ENCODE assay signal across 25 cellular contexts in genomic region chr11:96778272-96778671, GRCh38.
"Had no signal": no experiment of that assay in that cellular context is flagged by ENCODE, and none has a peak within 500 bp of the region (broad histone marks: within the 10 kb centered on the region; RNA-seq: fewer than 3 reads in every experiment).

No MANE protein-coding gene starts in this region.

- H3K27me3 ChIP-seq: heart left ventricle, ovary, right atrium auricular region, right lobe of liver, stomach, tibial nerve, upper lobe of left lung, vagina had no signal

- H3K4me1 Mint-ChIP-seq: immature natural killer cell; naive thymus-derived CD4-positive, alpha-beta T cell; stimulated activated naive B cell treated with anti-CD40 and anti-IgM and Interleukin-4, amounts not matched to agents 10 μg/mL and 1 μg/mL and 100 μg/mL, for 72 hours had no signal

- DNase-seq: heart left ventricle; hypothalamus; immature natural killer cell; left cardiac atrium; lower lobe of right lung; midbrain; mucosa of descending colon; naive thymus-derived CD4-positive, alpha-beta T cell; ovary; right lobe of liver; stimulated activated CD4-positive, alpha-beta T cell treated with anti-CD3 and anti-CD28 coated beads, Interleukin-1b, Interleukin-23, amount 100 ng/mL, for 48 hours; stimulated activated CD4-positive, alpha-beta T cell treated with anti-CD3 and anti-CD28 coated beads, Interleukin-2, amount 100 ng/mL, for 48 hours; stimulated activated CD4-positive, alpha-beta T cell treated with anti-CD3 and anti-CD28 coated beads, Interleukin-4, amount 100 ng/mL, for 4 hours; stimulated activated CD8-positive, alpha-beta memory T cell treated with anti-CD3 and anti-CD28 coated beads, Interleukin-4, amount 100 ng/mL, for 48 hours; stimulated activated naive B cell treated with anti-CD40 and anti-IgM and Interleukin-4, amounts not matched to agents 10 μg/mL and 1 μg/mL and 100 μg/mL, for 72 hours; stimulated activated naive CD8-positive, alpha-beta T cell treated with anti-CD3 and anti-CD28 coated beads, Interleukin-15, Interleukin-2, amounts not matched to agents 100 U/mL and 50 U/mL, for 24 hours; stomach; upper lobe of left lung had no signal

- H3K4me3 ChIP-seq: heart left ventricle, lower lobe of right lung, mucosa of descending colon, ovary, right atrium auricular region, right lobe of liver, smooth muscle cell, stomach, tibial nerve, upper lobe of left lung, vagina had no signal

- H3K4me2 ChIP-seq: smooth muscle cell had no signal

- H3K4me3 Mint-ChIP-seq: immature natural killer cell; naive thymus-derived CD4-positive, alpha-beta T cell; natural killer cell treated with Interleukin-12 subunit alpha and Interleukin-12 subunit beta and Interleukin-15 and Interleukin-18, amount 100 ng/mL, for 72 hours; stimulated activated naive B cell treated with anti-CD40 and anti-IgM and Interleukin-4, amounts not matched to agents 10 μg/mL and 1 μg/mL and 100 μg/mL, for 72 hours had no signal

- H3K4me1 ChIP-seq: heart left ventricle, lower lobe of right lung, right atrium auricular region, right lobe of liver, stomach, tibial nerve, upper lobe of left lung, vagina had no signal

- H3K9me3 ChIP-seq: lower lobe of right lung, mucosa of descending colon, ovary, right atrium auricular region, right lobe of liver, stomach, tibial nerve, upper lobe of left lung, vagina had no signal

- ATAC-seq: heart left ventricle; left cardiac atrium; left lobe of liver; lower lobe of right lung; mucosa of descending colon; naive thymus-derived CD4-positive, alpha-beta T cell; natural killer cell treated with Interleukin-12 subunit alpha and Interleukin-12 subunit beta and Interleukin-15 and Interleukin-18, amount 100 ng/mL, for 72 hours; right lobe of liver; stimulated activated naive B cell treated with anti-CD40 and anti-IgM and Interleukin-4, amounts not matched to agents 10 μg/mL and 1 μg/mL and 100 μg/mL, for 72 hours; stimulated activated naive CD8-positive, alpha-beta T cell treated with anti-CD3 and anti-CD28 coated beads, Interleukin-15, Interleukin-2, amounts not matched to agents 100 U/mL and 50 U/mL, for 24 hours had no signal

- H3K27ac Mint-ChIP-seq: immature natural killer cell; naive thymus-derived CD4-positive, alpha-beta T cell; natural killer cell treated with Interleukin-12 subunit alpha and Interleukin-12 subunit beta and Interleukin-15 and Interleukin-18, amount 100 ng/mL, for 72 hours; progenitor cell of endocrine pancreas; stimulated activated naive B cell treated with anti-CD40 and anti-IgM and Interleukin-4, amounts not matched to agents 10 μg/mL and 1 μg/mL and 100 μg/mL, for 72 hours had no signal

- H3K27me3 Mint-ChIP-seq: naive thymus-derived CD4-positive, alpha-beta T cell; natural killer cell treated with Interleukin-12 subunit alpha and Interleukin-12 subunit beta and Interleukin-15 and Interleukin-18, amount 100 ng/mL, for 72 hours; progenitor cell of endocrine pancreas; stimulated activated naive B cell treated with anti-CD40 and anti-IgM and Interleukin-4, amounts not matched to agents 10 μg/mL and 1 μg/mL and 100 μg/mL, for 72 hours had no signal

- H3K36me3 Mint-ChIP-seq: immature natural killer cell; naive thymus-derived CD4-positive, alpha-beta T cell; natural killer cell treated with Interleukin-12 subunit alpha and Interleukin-12 subunit beta and Interleukin-15 and Interleukin-18, amount 100 ng/mL, for 72 hours; stimulated activated naive B cell treated with anti-CD40 and anti-IgM and Interleukin-4, amounts not matched to agents 10 μg/mL and 1 μg/mL and 100 μg/mL, for 72 hours had no signal

- H3K36me3 ChIP-seq: heart left ventricle, lower lobe of right lung, ovary, right atrium auricular region, right lobe of liver, stomach, tibial nerve, upper lobe of left lung, vagina had no signal

- H3K27ac ChIP-seq: heart left ventricle, lower lobe of right lung, ovary, right atrium auricular region, right lobe of liver, stomach, tibial nerve, upper lobe of left lung, vagina had no signal
